ENCODE assay signal across 1 cellular context in the genomic region with DNA sequence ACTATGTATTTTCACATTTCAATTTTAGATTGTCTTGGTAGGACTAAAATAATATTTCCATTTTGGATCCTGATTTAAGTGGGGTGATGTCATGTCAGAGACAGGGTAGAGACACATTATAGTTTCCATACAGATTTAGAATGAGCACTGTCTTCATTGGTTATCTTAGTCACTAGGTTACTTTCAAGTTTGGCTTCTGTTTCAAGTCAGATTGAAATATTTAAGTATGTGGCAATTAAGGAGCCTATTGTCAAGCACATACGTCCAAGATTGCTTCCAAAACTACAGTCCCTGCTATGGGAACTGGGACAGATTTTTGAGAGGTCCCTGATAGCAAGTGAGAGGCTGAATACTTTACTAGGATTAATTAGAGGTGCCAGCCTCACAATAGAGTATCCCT.
TF ChIP-seq lines count a peak whose summit lies in the region.

No MANE protein-coding gene starts in this region.

TF ChIP-seq in SK-N-SH treated with all-trans-retinoic acid at 6 μM for 48 hours, 23 proteins besides CTCF, POLR2A, EP300 and RAD21 (continued from another document):
- no peak for TF ChIP-seq PATZ1 (CRISPR knock-in tag; IDR thresholded peaks at IDR 0.05; ENCODE audit: borderline replicate concordance)
- no peak for TF ChIP-seq POU6F1 (CRISPR knock-in tag; IDR thresholded peaks at IDR 0.05; ENCODE audit: borderline replicate concordance, low read depth)
- no peak; the same call in 1 of the 2 replicates for TF ChIP-seq ISL1 (CRISPR knock-in tag; IDR thresholded peaks at IDR 0.05)
- TF ChIP-seq TCF4 (CRISPR knock-in tag; IDR thresholded peaks at IDR 0.05; ENCODE audit: borderline replicate concordance), result no peak
- no peak for TF ChIP-seq CSRNP3 (CRISPR knock-in tag; IDR thresholded peaks at IDR 0.05)
- TF ChIP-seq SNAI2 (CRISPR knock-in tag; IDR thresholded peaks at IDR 0.05), result no peak
- no peak for TF ChIP-seq ZFP3 (CRISPR knock-in tag; IDR thresholded peaks at IDR 0.05)
- TF ChIP-seq OSR1 (CRISPR knock-in tag; IDR thresholded peaks at IDR 0.05), result no peak
- no peak for TF ChIP-seq ARNTL (CRISPR knock-in tag; IDR thresholded peaks at IDR 0.05; ENCODE audit: borderline replicate concordance, low read depth)
- TF ChIP-seq TSHZ2 (CRISPR knock-in tag; IDR thresholded peaks at IDR 0.05), result no peak
- no peak for TF ChIP-seq ZFP30 (CRISPR knock-in tag; IDR thresholded peaks at IDR 0.05)
- no peak for TF ChIP-seq GLIS3 (CRISPR knock-in tag; IDR thresholded peaks at IDR 0.05)
- no peak for TF ChIP-seq CREB5 (CRISPR knock-in tag; IDR thresholded peaks at IDR 0.05; ENCODE audit: low read depth)
- TF ChIP-seq ESRRG (CRISPR knock-in tag; IDR thresholded peaks at IDR 0.05), result no peak
